In genomic region chr5:33330416-33330815, GRCh38 we compare ENCODE assay signal across 22 cellular contexts.
"Had no signal": no experiment of that assay in that cellular context is flagged by ENCODE, and none has a peak within 500 bp of the region (broad histone marks: within the 10 kb centered on the region; RNA-seq: fewer than 3 reads in every experiment).

No MANE protein-coding gene starts in this region.

- H3K4me3 Mint-ChIP-seq: activated CD8-positive, alpha-beta T cell treated with anti-CD3 and anti-CD28 coated beads, Interleukin-2, amount 10 ng/mL, durations not matched to agents 7 days and 5 days; activated naive CD4-positive, alpha-beta T cell treated with anti-CD3 and anti-CD28 coated beads, Interleukin-2, amount 50 U/mL, for 24 hours; effector memory CD8-positive, alpha-beta T cell; natural killer cell treated with Interleukin-12 subunit alpha and Interleukin-12 subunit beta and Interleukin-15 and Interleukin-18, amount 100 ng/mL, for 72 hours; stimulated activated naive B cell treated with anti-CD40 and anti-IgM and Interleukin-4, amounts not matched to agents 10 μg/mL and 1 μg/mL and 100 μg/mL, for 72 hours; T-cell had no signal

- H3K36me3 Mint-ChIP-seq: activated naive CD4-positive, alpha-beta T cell treated with anti-CD3 and anti-CD28 coated beads, Interleukin-2, amount 50 U/mL, for 24 hours; natural killer cell treated with Interleukin-12 subunit alpha and Interleukin-12 subunit beta and Interleukin-15 and Interleukin-18, amount 100 ng/mL, for 72 hours; stimulated activated naive B cell treated with anti-CD40 and anti-IgM and Interleukin-4, amounts not matched to agents 10 μg/mL and 1 μg/mL and 100 μg/mL, for 72 hours; T-cell had no signal

- H3K27ac Mint-ChIP-seq: activated CD8-positive, alpha-beta T cell treated with anti-CD3 and anti-CD28 coated beads, Interleukin-2, amount 10 ng/mL, durations not matched to agents 7 days and 5 days; activated naive CD4-positive, alpha-beta T cell treated with anti-CD3 and anti-CD28 coated beads, Interleukin-2, amount 50 U/mL, for 24 hours; effector memory CD8-positive, alpha-beta T cell; natural killer cell treated with Interleukin-12 subunit alpha and Interleukin-12 subunit beta and Interleukin-15 and Interleukin-18, amount 100 ng/mL, for 72 hours; stimulated activated naive B cell treated with anti-CD40 and anti-IgM and Interleukin-4, amounts not matched to agents 10 μg/mL and 1 μg/mL and 100 μg/mL, for 72 hours; T-cell had no signal

- H3K4me3 ChIP-seq: dorsolateral prefrontal cortex, smooth muscle cell, upper lobe of left lung had no signal

- H3K4me1 Mint-ChIP-seq: activated naive CD4-positive, alpha-beta T cell treated with anti-CD3 and anti-CD28 coated beads, Interleukin-2, amount 50 U/mL, for 24 hours; T-cell had no signal

- DNase-seq: activated CD4-positive, alpha-beta T cell treated with anti-CD3 and anti-CD28 coated beads for 1 hour; activated CD4-positive, alpha-beta T cell treated with anti-CD3 and anti-CD28 coated beads, Interleukin-2, amount 50 U/mL, for 1 hour; activated CD8-positive, alpha-beta T cell treated with anti-CD3 and anti-CD28 coated beads, Interleukin-2, amount 10 ng/mL, durations not matched to agents 7 days and 5 days; activated gamma-delta T cell treated with Interleukin-2 at 50 U/mL for 16 hours; aorta; central memory CD4-positive, alpha-beta T cell; dorsolateral prefrontal cortex; effector memory CD8-positive, alpha-beta T cell; hippocampal formation; kidney glomerular epithelial cell; left ventricle myocardium superior; mammary epithelial cell; midbrain; stimulated activated CD4-positive, alpha-beta T cell treated with anti-CD3 and anti-CD28 coated beads, Interleukin-15, amount 100 ng/mL, for 24 hours; stimulated activated CD8-positive, alpha-beta memory T cell treated with anti-CD3 and anti-CD28 coated beads, Interleukin-4, amount 100 ng/mL, for 48 hours; stimulated activated naive B cell treated with anti-CD40 and anti-IgM and Interleukin-4, amounts not matched to agents 10 μg/mL and 1 μg/mL and 100 μg/mL, for 72 hours; T-cell; upper lobe of left lung had no signal

- ATAC-seq: activated CD8-positive, alpha-beta T cell treated with anti-CD3 and anti-CD28 coated beads, Interleukin-2, amount 10 ng/mL, durations not matched to agents 7 days and 5 days; effector memory CD8-positive, alpha-beta T cell; left ventricle myocardium superior; natural killer cell treated with Interleukin-12 subunit alpha and Interleukin-12 subunit beta and Interleukin-15 and Interleukin-18, amount 100 ng/mL, for 72 hours; sciatic nerve; stimulated activated naive B cell treated with anti-CD40 and anti-IgM and Interleukin-4, amounts not matched to agents 10 μg/mL and 1 μg/mL and 100 μg/mL, for 72 hours; T-cell had no signal

- H3K27me3 Mint-ChIP-seq: activated naive CD4-positive, alpha-beta T cell treated with anti-CD3 and anti-CD28 coated beads, Interleukin-2, amount 50 U/mL, for 24 hours; natural killer cell treated with Interleukin-12 subunit alpha and Interleukin-12 subunit beta and Interleukin-15 and Interleukin-18, amount 100 ng/mL, for 72 hours; stimulated activated naive B cell treated with anti-CD40 and anti-IgM and Interleukin-4, amounts not matched to agents 10 μg/mL and 1 μg/mL and 100 μg/mL, for 72 hours had no signal
